ENCODE assay signal across 8 cellular contexts in the genomic region with DNA sequence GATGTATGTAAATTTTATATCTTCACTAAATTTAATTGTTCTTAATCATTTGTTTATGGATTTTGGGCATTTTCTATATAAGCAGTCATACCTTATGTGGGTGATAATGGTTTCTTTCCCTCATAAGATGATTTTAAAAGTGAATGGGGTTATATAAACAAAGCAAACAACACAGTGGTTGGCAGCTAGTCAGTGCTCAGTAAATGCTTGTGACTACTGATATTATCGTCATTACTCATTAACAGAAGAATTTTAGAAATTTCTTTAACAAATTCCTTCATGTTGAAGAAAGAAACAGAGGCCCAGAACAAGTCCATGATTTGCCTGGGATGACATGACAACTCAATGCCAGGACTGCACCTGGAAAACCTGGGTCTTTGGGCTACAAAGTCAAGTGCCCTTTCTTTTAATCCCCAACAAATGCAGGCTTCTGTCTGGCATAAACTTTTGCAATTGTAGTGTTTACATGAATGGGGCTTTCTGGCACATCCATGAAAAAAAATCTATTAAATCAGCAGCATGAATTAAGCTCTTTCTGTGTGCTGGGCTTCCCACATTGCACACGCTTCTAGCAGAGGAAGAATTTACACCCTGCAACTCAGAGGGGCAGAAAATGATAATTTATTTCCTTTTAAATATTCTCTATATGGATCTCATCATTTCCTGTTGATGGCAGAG.
DNase-seq lines count a peak whose midpoint lies in the region; ATAC-seq, FAIRE-seq and TF ChIP-seq lines count a peak whose summit lies in the region.
"Not testable (repeated sequence)": the region's sequence is repeated elsewhere in the genome, so short reads cannot be mapped to it uniquely, and the experiment has no call there.

No MANE protein-coding gene starts in this region.

- not testable (repeated sequence) for H3K27me3 ChIP-seq in bronchial epithelial cell (ENCODE audit: control insufficient read depth, insufficient read depth, low read length); left lung

- not testable (repeated sequence) for H3K27ac ChIP-seq in left lung

- peak; percentile 38 for DNase-seq in AG09309 (ENCODE audit: low read depth)
- peak; percentile 36 for DNase-seq in H4 (ENCODE audit: low spot score)
- DNase-seq in M059J (ENCODE audit: low read depth) = peak; percentile 85
- peak; percentile 84 for DNase-seq in bronchial epithelial cell (ENCODE audit: low read depth)
- DNase-seq in fibroblast of peridontal ligament (ENCODE audit: extremely low read depth) = peak; percentile 65
- DNase-seq in left lung = not testable (repeated sequence)
- peak; percentile 89 for DNase-seq in renal cortical epithelial cell (ENCODE audit: low read depth)

- H3K36me3 ChIP-seq in bronchial epithelial cell (ENCODE audit: control insufficient read depth, insufficient read depth, low read length); left lung: not testable (repeated sequence)

- not testable (repeated sequence) for H3K4me3 ChIP-seq in AG09309 (ENCODE audit: control insufficient read depth, low read depth, low read length); bronchial epithelial cell (ENCODE audit: low read depth, low read length); left lung

- TF ChIP-seq CTCF in AG09309 (IDR thresholded peaks at IDR 0.05; ENCODE audit: control insufficient read depth, insufficient read depth, low read depth, low read length, missing control alignments); bronchial epithelial cell (IDR thresholded peaks at IDR 0.05; ENCODE audit: insufficient read depth, low read length, severe bottlenecking); left lung (IDR thresholded peaks at IDR 0.05): not testable (repeated sequence)

- H3K9me3 ChIP-seq in left lung = not testable (repeated sequence)

- not testable (repeated sequence) for H3K4me1 ChIP-seq in left lung

- ATAC-seq in SK-N-SH treated with all-trans-retinoic acid at 6 μM for 48 hours = peak; percentile 82
- ATAC-seq in left lung = peak; percentile 64

- intact Hi-C loops in left lung (cut with DNase I) = not testable (repeated sequence)

- FAIRE-seq in bronchial epithelial cell (lab: Jason Lieb, UNC) = not testable (repeated sequence)
